ENCODE assay signal across 8 cellular contexts in the genomic region with DNA sequence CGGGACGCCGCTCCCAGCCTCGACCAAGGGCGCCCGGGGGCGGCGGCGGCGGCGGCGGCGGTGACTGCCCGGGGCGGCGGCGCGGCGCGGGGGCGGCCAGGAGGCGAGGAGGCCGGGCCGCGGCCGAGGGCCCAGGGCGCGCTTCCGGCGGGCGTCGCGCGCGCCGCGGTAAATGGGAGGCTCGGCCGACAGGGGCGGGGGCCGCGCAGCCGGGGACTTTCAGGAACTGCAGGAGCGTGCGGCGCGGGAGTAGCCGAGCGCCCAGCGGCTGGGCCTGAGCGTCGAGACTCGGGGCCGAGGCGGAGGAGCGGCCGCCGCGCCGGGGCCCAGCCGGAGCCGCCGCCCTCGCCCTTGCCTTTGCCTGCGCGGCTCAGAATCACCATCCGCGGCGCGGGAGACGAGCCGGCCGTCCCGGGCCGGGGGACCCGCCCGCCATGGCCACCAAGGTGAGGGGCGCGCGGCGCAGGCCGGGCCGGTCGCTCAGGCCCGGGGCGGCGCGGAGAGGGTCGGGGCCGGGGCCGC. TPM values are rescaled to one million over a fixed set of nuclear protein-coding genes. Genes with fewer than 3 reads are reported as not detected.
DNase-seq lines count a peak whose midpoint lies in the region; ATAC-seq and TF ChIP-seq lines count a peak whose summit lies in the region.

Gene SNX9 (plus strand): TSS at position 246 of the 522 bp plus-strand sequence. CDS start 189 bp downstream, at position 435.

- peaks cover 0 to 2% (median 0%) of the 10 kb centered on the region in 3 donors for H3K9me3 Mint-ChIP-seq in IgD-negative memory B cell

- intact Hi-C loops in adrenal gland (cut with DNase I): loop anchor here in 1 of 2 donors (10.0 kb wide), 1 partner anchor 52 kb away; no protein-coding TSS in a partner anchor
- intact Hi-C loops in heart right ventricle (cut with DNase I): loop anchor here in 5 of 10 donors (5.0 kb wide), 2 partner anchors 61 to 66 kb away; no protein-coding TSS in a partner anchor
- intact Hi-C loops in posterior vena cava (cut with DNase I): loop anchor here in 1 of 2 donors (10.0 kb wide), 1 partner anchor 68 kb away; no protein-coding TSS in a partner anchor
- intact Hi-C loops in aorta (cut with DNase I): loop anchor here in 1 of 2 donors (5.0 kb wide), 1 partner anchor 66 kb away; no protein-coding TSS in a partner anchor

- peak in 2 of 6 experiments; percentile 37 to 61 for TF ChIP-seq CTCF in adrenal gland (IDR thresholded peaks at IDR 0.05)
- peak in 1 of 9 donors; percentile 5 for TF ChIP-seq CTCF in heart right ventricle (IDR thresholded peaks at IDR 0.05)

- ATAC-seq in GM21576 (IDR thresholded peaks at IDR 0.05; ENCODE audit: unreplicated experiment) (peak; percentile 61), heart right ventricle (peak; percentile 83 to 94 (median 91)), aorta (ENCODE audit: low FRiP score) (peak; percentile 88)

- H3K36me3 Mint-ChIP-seq in IgD-negative memory B cell: no peaks in the 10 kb centered on the region

- H3K9me3 ChIP-seq in adrenal gland (replicated peaks in 1 of 3) (no peaks in the 10 kb centered on the region), heart right ventricle (no peaks in the 10 kb centered on the region), aorta (ENCODE audit: control insufficient read depth, low read length) (no peaks in the 10 kb centered on the region)

- TF ChIP-seq POLR2A in adrenal gland (IDR thresholded peaks at IDR 0.05): peak; percentile 78 to 94

- H3K27me3 Mint-ChIP-seq in IgD-negative memory B cell: no peaks in the 10 kb centered on the region

- peaks cover 0 to 16% of the 10 kb centered on the region in 2 donors for H3K4me1 ChIP-seq in adrenal gland (replicated peaks in 1 of 2)
- peaks cover 13 to 37% (median 30%) of the 10 kb centered on the region in 9 donors for H3K4me1 ChIP-seq in heart right ventricle
- H3K4me1 ChIP-seq in aorta (ENCODE audit: control insufficient read depth in 1 of 2, insufficient read depth in 2 of 2, low read length in 2 of 2): peaks cover 0 to 3% of the 10 kb centered on the region in 2 donors

- H3K36me3 ChIP-seq in adrenal gland (replicated peaks in 1 of 2): no peaks in the 10 kb centered on the region
- H3K36me3 ChIP-seq in heart right ventricle: no peaks in the 10 kb centered on the region
- H3K36me3 ChIP-seq in aorta (ENCODE audit: control insufficient read depth in 1 of 2, insufficient read depth in 2 of 2, low read length in 1 of 2): no peaks in the 10 kb centered on the region

- DNase-seq in Daoy (ENCODE audit: low read depth) (peak; percentile 93), T follicular helper cell (ENCODE audit: low read depth) (peak; percentile 35), adrenal gland (peak; percentile 74 to 86 (median 81)), heart right ventricle (peak; percentile 80 to 82), posterior vena cava (ENCODE audit: low spot score) (peak; percentile 96), aorta (peak; percentile 91 to 93)

- peak within 1 kb of the TSS; percentile 79 to 100 (median 99) for H3K27ac ChIP-seq in adrenal gland
- H3K27ac ChIP-seq in heart right ventricle: peak within 1 kb of the TSS; percentile 90 to 100 (median 98)
- H3K27ac ChIP-seq in aorta (ENCODE audit: low read depth in 1 of 2, low read length in 2 of 2): peak within 1 kb of the TSS; percentile 94 to 98

- H3K27me3 ChIP-seq in adrenal gland (no peaks in the 10 kb centered on the region), heart right ventricle (no peaks in the 10 kb centered on the region), aorta (ENCODE audit: control insufficient read depth in 1 of 2, insufficient read depth in 2 of 2, low read length in 1 of 2) (no peaks in the 10 kb centered on the region)

- H3K4me3 Mint-ChIP-seq in IgD-negative memory B cell: peak within 1 kb of the TSS; percentile 91 to 98 (median 94)

- peak within 1 kb of the TSS; percentile 64 to 100 (median 90) for H3K4me3 ChIP-seq in adrenal gland
- peak within 1 kb of the TSS; percentile 82 to 99 (median 93) for H3K4me3 ChIP-seq in heart right ventricle
- H3K4me3 ChIP-seq in aorta (ENCODE audit: low read length in 2 of 2): peak within 1 kb of the TSS; percentile 87 to 90

- peak within 1 kb of the TSS; percentile 94 to 97 (median 95) for H3K27ac Mint-ChIP-seq in IgD-negative memory B cell

- H3K4me1 Mint-ChIP-seq in IgD-negative memory B cell: peaks cover 17 to 40% (median 29%) of the 10 kb centered on the region in 3 donors

- WGBS in adrenal gland, 4 donors: 0 to 8% (median 1%) methylated on average over 4 to 91 of the region's 91 CpGs
- 0 to 1% methylated on average over 48 to 91 of the region's 91 CpGs for WGBS in heart right ventricle, 2 donors
- WGBS in aorta, 2 donors: 0 to 1% methylated on average over 45 to 91 of the region's 91 CpGs

RNA-seq across cellular contexts. Expression of gene SNX9, which starts in this region (rescaled TPM):
- 47.4 and 50.5 TPM in 2 replicates for total RNA-seq in Daoy (2014; rRNA removed; shearing (Covaris generic))
- polyA plus RNA-seq in IgD-negative memory B cell: 21.0 TPM
- 10 to 100 TPM; 42.2 to 59.6 (median 52.3) TPM for total RNA-seq in adrenal gland
- 10 to 100 TPM; 27.7 to 49.9 (median 38.1) TPM for polyA plus RNA-seq in adrenal gland
- 10 to 100 TPM; 27.9 to 39.7 (median 31.6) TPM for total RNA-seq in heart right ventricle
- polyA plus RNA-seq in heart right ventricle: 10 to 100 TPM; 18.8 to 20.9 TPM
- total RNA-seq in posterior vena cava: 100 to 1,000 TPM in 1 of 2 donors, 10 to 100 TPM in 1; 82.2 to 103 TPM
- total RNA-seq in aorta: 10 to 100 TPM; 81.5 to 95.5 TPM
- 10 to 100 TPM; 50.6 to 82.7 TPM for polyA plus RNA-seq in aorta

Comparison
In these comparisons a context has a peak if more than half of its experiments do, and no peak if none do; other contexts are left out.
1. Peak in every context shown above with its lines: DNase-seq, ATAC-seq, H3K4me3 ChIP-seq and H3K27ac ChIP-seq.
2. DNase-seq: peak in every context shown above with its lines; median percentile 96 in posterior vena cava; 93 in Daoy; 92 in aorta; 81 in adrenal gland; 81 in heart right ventricle; 35 in T follicular helper cell.